Comparison of ENCODE assay signal across 8 cellular contexts in genomic region chr6:27132532-27133280, GRCh38.
DNase-seq lines count a peak whose midpoint lies in the region; ATAC-seq and TF ChIP-seq lines count a peak whose summit lies in the region.

No MANE protein-coding gene starts in this region.

- peaks cover 3 to 29% of the 10 kb centered on the region in 2 donors for H3K4me1 ChIP-seq in left lung

- TF ChIP-seq CTCF in BJ (IDR thresholded peaks at IDR 0.05; ENCODE audit: insufficient read depth, low read depth, low read length) (no peak), left lung (IDR thresholded peaks at IDR 0.05) (no peak)

- ATAC-seq in GM19324 (IDR thresholded peaks at IDR 0.05; ENCODE audit: low FRiP score, unreplicated experiment) (peak; percentile 82), HG03457 (IDR thresholded peaks at IDR 0.05; ENCODE audit: unreplicated experiment) (peak; percentile 62), left lung (peak; percentile 92)

- no peaks in the 10 kb centered on the region for H3K9me3 ChIP-seq in left lung

- peak overlapping the region; percentile 59 for H3K4me3 ChIP-seq in BJ (ENCODE audit: low read depth, low read length)
- H3K4me3 ChIP-seq in left lung = peak overlapping the region; percentile 41 to 50

- peak; percentile 100 for DNase-seq in BJ (ENCODE audit: low read depth)
- peak; percentile 94 to 98 for DNase-seq in NCI-H524 (lab: John Stamatoyannopoulos, UW)
- DNase-seq in activated CD4-positive, alpha-beta T cell treated with anti-CD3 and anti-CD28 coated beads for 48 hours = peak; percentile 92
- DNase-seq in dermis microvascular lymphatic vessel endothelial cell (ENCODE audit: low read depth in 2 of 2) = peak; percentile 100
- DNase-seq in left lung = peak; percentile 90 to 91
- peak; percentile 82 to 84 for DNase-seq in stimulated activated CD4-positive, alpha-beta T cell treated with anti-CD3 and anti-CD28 coated beads, Interleukin-2, amount 100 ng/mL, for 48 hours

- POLR2A ChIA-PET in BJ (lab: Charles Lee) = interaction anchor here (0.5 to 3.8 kb wide), 15 partner anchors 14 to 1870 kb away, joined by 3 to 74 read pairs (median 4); a partner anchor contains a TSS

- peak overlapping the region; percentile 91 to 92 for H3K27ac ChIP-seq in left lung

- CTCF ChIA-PET in BJ (lab: Yijun Ruan, JAX) = interaction anchor here (0.6 to 1.1 kb wide), 2 partner anchors 23 to 825 kb away, joined by 3 read pairs; no protein-coding TSS in a partner anchor

- no peaks in the 10 kb centered on the region for H3K27me3 ChIP-seq in BJ (ENCODE audit: control insufficient read depth, insufficient read depth, low read length)
- H3K27me3 ChIP-seq in left lung = no peaks in the 10 kb centered on the region

- intact Hi-C loops in left lung (cut with DNase I) = no loop called here

- no peaks in the 10 kb centered on the region for H3K36me3 ChIP-seq in BJ (ENCODE audit: control insufficient read depth, insufficient read depth, low read length)
- H3K36me3 ChIP-seq in left lung = no peaks in the 10 kb centered on the region

Comparison
In these comparisons a context has a peak if more than half of its experiments do, and no peak if none do; other contexts are left out.
1. Peak in every context shown above with its lines: DNase-seq, ATAC-seq, H3K4me3 ChIP-seq and H3K27ac ChIP-seq.